In genomic region chr4:151670843-151671242, GRCh38 we compare ENCODE assay signal across 1 cellular context.
TF ChIP-seq lines count a peak whose summit lies in the region.

No MANE protein-coding gene starts in this region.

TF ChIP-seq in IMR-90, 13 proteins besides CTCF, POLR2A, EP300 and RAD21 (continued from another document):
- TF ChIP-seq USF2 (IDR thresholded peaks at IDR 0.05; ENCODE audit: low read depth, low read length) (no peak), CHD1 (IDR thresholded peaks at IDR 0.05; ENCODE audit: low read depth, low read length) (no peak), CEBPB (IDR thresholded peaks at IDR 0.05; ENCODE audit: low read depth, low read length) (no peak), ELK1 (IDR thresholded peaks at IDR 0.05; ENCODE audit: borderline replicate concordance, low read depth, low read length) (no peak), RFX5 (IDR thresholded peaks at IDR 0.05; ENCODE audit: low read depth, low read length) (no peak)
TF ChIP-seq in IMR-90: peak in this region for 0.
